In the genomic region with DNA sequence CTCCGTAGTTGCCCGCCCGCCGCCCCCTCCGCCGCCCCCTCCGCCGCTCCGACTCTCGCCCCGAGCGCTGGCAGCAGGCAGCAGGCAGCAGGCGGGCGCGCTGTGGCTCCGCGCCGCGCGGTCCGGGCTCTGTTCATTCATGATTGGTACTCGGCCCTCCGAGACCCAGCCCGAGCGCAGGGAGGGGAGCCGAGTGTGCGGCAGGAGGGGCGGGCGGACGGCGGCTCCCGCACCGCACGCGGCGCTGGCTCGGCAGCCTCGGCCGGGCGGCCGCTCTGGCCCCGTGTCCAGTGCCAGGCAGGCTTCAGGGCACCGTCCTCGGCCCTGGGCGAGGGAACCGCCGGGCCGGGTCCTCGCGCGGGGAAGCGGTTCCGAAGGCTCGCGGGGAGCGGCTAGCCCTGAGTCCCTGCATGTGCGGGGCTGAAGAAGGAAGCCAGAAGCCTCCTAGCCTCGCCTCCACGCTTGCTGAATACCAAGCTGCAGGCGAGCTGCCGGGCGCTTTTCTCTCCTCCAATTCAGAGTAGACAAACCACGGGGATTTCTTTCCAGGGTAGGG, we compare ENCODE assay signal across 10 cellular contexts. TPM values are rescaled to one million over a fixed set of nuclear protein-coding genes. Genes with fewer than 3 reads are reported as not detected.
DNase-seq lines count a peak whose midpoint lies in the region; ATAC-seq and TF ChIP-seq lines count a peak whose summit lies in the region.
"Had no signal": no experiment of that assay in that cellular context is flagged by ENCODE, and none has a peak within 500 bp of the region (broad histone marks: within the 10 kb centered on the region; RNA-seq: fewer than 3 reads in every experiment).

A gene (plus strand): TSS at position 51 of the 556 bp plus-strand sequence.

- H3K36me3 ChIP-seq in GM23248 (ENCODE audit: low read depth) (no peaks in the 10 kb centered on the region), hepatocyte (replicated peaks; ENCODE audit: insufficient read depth, low read depth) (no peaks in the 10 kb centered on the region)

- DNase-seq in GM23248 (peak; percentile 42), hepatocyte (ENCODE audit: low spot score) (peak; percentile 65), retinal pigment epithelial cell (ENCODE audit: low read depth) (no peak), SK-N-DZ (ENCODE audit: low spot score) (no peak), T1000 (lab: John Stamatoyannopoulos, UW) (no peak)
- no peak for DNase-seq in activated CD8-positive, alpha-beta memory T cell treated with anti-CD3 and anti-CD28 coated beads, Interleukin-2, amount 50 U/mL, for 4 hours

- H3K4me3 ChIP-seq in GM23248 (peak within 1 kb of the TSS; percentile 50), hepatocyte (peak within 1 kb of the TSS; percentile 37), retinal pigment epithelial cell (ENCODE audit: low read length) (peak within 1 kb of the TSS; percentile 19)

- no peaks in the 10 kb centered on the region for H3K4me1 ChIP-seq in GM23248 (ENCODE audit: insufficient read depth)
- H3K4me1 ChIP-seq in hepatocyte (ENCODE audit: insufficient read depth), result peaks cover 3% of the 10 kb centered on the region

- 4 to 6% methylated on average over 29 to 53 of the region's 63 CpGs for WGBS in GM23248 (ENCODE audit: low coverage in 1 of 2, low lambda C conversion rate in 2 of 2, missing lambda C conversion rate in 2 of 2), 2 experiments
- 5% methylated on average over 37 of the region's 63 CpGs for WGBS in hepatocyte (ENCODE audit: low lambda C conversion rate, missing lambda C conversion rate)

- H3K27me3 ChIP-seq in GM23248 (replicated peaks; ENCODE audit: insufficient read depth) (peaks cover 74% of the 10 kb centered on the region), hepatocyte (peaks cover 29% of the 10 kb centered on the region)

- H4K20me1 ChIP-seq in GM23248 (ENCODE audit: insufficient read depth) (no peaks in the 10 kb centered on the region), hepatocyte (ENCODE audit: insufficient read depth, poor library complexity, severe bottlenecking) (no peaks in the 10 kb centered on the region)

- no peak within 1 kb of the TSS; the same call in 1 of the 2 replicates for H2AFZ ChIP-seq in GM23248
- no peak within 1 kb of the TSS for H2AFZ ChIP-seq in hepatocyte

- H3F3A ChIP-seq in GM23248 (ENCODE audit: insufficient read depth), result no peaks in the 10 kb centered on the region

- TF ChIP-seq CTCF in VCaP (conservative IDR thresholded peaks at IDR 0.05) (no peak), hepatocyte (IDR thresholded peaks at IDR 0.05; ENCODE audit: poor library complexity) (no peak), retinal pigment epithelial cell (conservative IDR thresholded peaks at IDR 0.05; ENCODE audit: low read depth, low read length) (no peak)

- H3K9me2 ChIP-seq in GM23248 (ENCODE audit: insufficient read depth), result no peaks in the 10 kb centered on the region
- no peaks in the 10 kb centered on the region for H3K9me2 ChIP-seq in hepatocyte (replicated peaks; ENCODE audit: insufficient read depth)

- H3K9me3 ChIP-seq in GM23248 (ENCODE audit: low read depth), result no peaks in the 10 kb centered on the region
- H3K9me3 ChIP-seq in hepatocyte (ENCODE audit: low read depth), result no peaks in the 10 kb centered on the region

- H3K27ac ChIP-seq in GM23248 (no peak within 1 kb of the TSS), VCaP (peak within 1 kb of the TSS; percentile 64; the same call in 1 of the 2 replicates), hepatocyte (no peak within 1 kb of the TSS)

- H3K4me2 ChIP-seq in GM23248 (ENCODE audit: unreplicated experiment) (peak within 1 kb of the TSS; percentile 61), hepatocyte (peak within 1 kb of the TSS; percentile 92)

- H3K79me2 ChIP-seq in GM23248 (ENCODE audit: insufficient read depth), result no peaks in the 10 kb centered on the region
- H3K79me2 ChIP-seq in hepatocyte, result no peaks in the 10 kb centered on the region

- ATAC-seq in GM18502 (IDR thresholded peaks at IDR 0.05; ENCODE audit: poor library complexity, unreplicated experiment), result no peak

- H3K9ac ChIP-seq in GM23248, result no peak within 1 kb of the TSS

- in situ Hi-C loops in GM23248 (cut with MboI), result no loop called here

RNA-seq across cellular contexts. Expression of the gene that starts here (rescaled TPM):
- not detected in 2 replicates for total RNA-seq in GM23248 (2014; rRNA removed; shearing (Covaris generic))
- not detected in 2 replicates for polyA plus RNA-seq in GM23248 (2016; fragmentation: Nextera tagmentation; extraction: Ambion mirVana)
- total RNA-seq in hepatocyte, result 0.43 and 1.5 TPM in 2 replicates
- 0.80 and 0.88 TPM in 2 replicates for polyA plus RNA-seq in hepatocyte
- polyA plus RNA-seq in SK-N-DZ (2014; cell fraction: cytosol; rRNA removed), result not detected in 2 replicates
- polyA plus RNA-seq in SK-N-DZ (2014; cell fraction: nucleus; rRNA removed), result not detected in 2 replicates
- total RNA-seq: natural killer cell treated with Interleukin-12 subunit alpha and Interleukin-12 subunit beta and Interleukin-15 and Interleukin-18, amount 100 ng/mL, for 72 hours; SK-MEL-5 had no signal

Comparison
In these comparisons a context has a peak if more than half of its experiments do, and no peak if none do; other contexts are left out.
1. Peak in DNase-seq, H3K4me3 ChIP-seq and H3K4me2 ChIP-seq in GM23248; RNA of the gene not detected or under 1 TPM.